In genomic region chr5:2018390-2018724, GRCh38 we compare ENCODE assay signal across 17 cellular contexts.
DNase-seq lines count a peak whose midpoint lies in the region.
"Had no signal": no experiment of that assay in that cellular context is flagged by ENCODE, and none has a peak within 500 bp of the region (broad histone marks: within the 10 kb centered on the region; RNA-seq: fewer than 3 reads in every experiment).

No MANE protein-coding gene starts in this region.

- DNase-seq in RPMI7951 (ENCODE audit: low read depth) (peak; percentile 4), SW480 (ENCODE audit: low spot score) (peak; percentile 82), myocyte (ENCODE audit: low read depth) (peak; percentile 1), inferior parietal cortex (ENCODE audit: extremely low spot score) (no peak), retina (no peak)
- DNase-seq in activated CD4-positive, CD25-positive, alpha-beta regulatory T cell treated with anti-CD3 and anti-CD28 coated beads, Interleukin-2, amount 50 U/mL, for 72 hours, result no peak
- DNase-seq: ACHN; BE2C; C1 segment of cervical spinal cord; CD4-positive, CD25-positive, alpha-beta regulatory T cell; CD8-positive, alpha-beta memory T cell; COR-L47; DMS 273 treated with DMSO at 0.1 percent for 48 hours; DMS53; DND-41; EL; H9 had no signal

Comparison
In these comparisons a context has a peak if more than half of its experiments do, and no peak if none do; other contexts are left out.
1. DNase-seq: peak in RPMI7951 (single experiment), SW480 (single experiment) and myocyte (single experiment); none in inferior parietal cortex (single experiment), activated CD4-positive, CD25-positive, alpha-beta regulatory T cell treated with anti-CD3 and anti-CD28 coated beads, Interleukin-2, amount 50 U/mL, for 72 hours (single experiment) and retina (single experiment).